Comparison of ENCODE assay signal across 17 cellular contexts in genomic region chr22:40472579-40472978, GRCh38.
DNase-seq lines count a peak whose midpoint lies in the region; ATAC-seq and TF ChIP-seq lines count a peak whose summit lies in the region.
"Had no signal": no experiment of that assay in that cellular context is flagged by ENCODE, and none has a peak within 500 bp of the region (broad histone marks: within the 10 kb centered on the region; RNA-seq: fewer than 3 reads in every experiment).

No MANE protein-coding gene starts in this region.

- BruUV-seq in Caco-2 (replicated peaks; lab: Mats Ljungman, UMichigan) = no TSS peak

- no peaks in the 10 kb centered on the region for H3K79me1 ChIP-seq in mesendoderm (ENCODE audit: low read length)

- H3F3A ChIP-seq in GM23338 (replicated peaks; ENCODE audit: low read depth) (no peaks in the 10 kb centered on the region), smooth muscle cell (ENCODE audit: low read depth) (peaks cover 4% of the 10 kb centered on the region)

- H3K56ac ChIP-seq in mesendoderm (ENCODE audit: low read length) = no peak overlapping the region

- H3K9me3 Mint-ChIP-seq in GM23338 (no peaks in the 10 kb centered on the region), T-cell (no peaks in the 10 kb centered on the region), Caco-2 (ENCODE audit: unreplicated experiment) (no peaks in the 10 kb centered on the region)
- H3K9me3 Mint-ChIP-seq: CD8-positive, alpha-beta T cell; H9 had no signal

- H3K9me2 ChIP-seq in GM23338 (ENCODE audit: insufficient read depth) = no peaks in the 10 kb centered on the region

- H3K36me3 ChIP-seq in GM23338 (ENCODE audit: insufficient read depth) (no peaks in the 10 kb centered on the region), mesendoderm (ENCODE audit: control insufficient read depth, insufficient read depth, low read length) (no peaks in the 10 kb centered on the region), smooth muscle cell (ENCODE audit: low read depth) (no peaks in the 10 kb centered on the region), right lobe of liver (no peaks in the 10 kb centered on the region), Caco-2 (ENCODE audit: control insufficient read depth, insufficient read depth, low read length) (no peaks in the 10 kb centered on the region)
- H3K36me3 ChIP-seq: BE2C had no signal

- H3K36me3 Mint-ChIP-seq in GM23338 (ENCODE audit: low read depth) (no peaks in the 10 kb centered on the region), T-cell (peaks cover 7% of the 10 kb centered on the region), Caco-2 (ENCODE audit: insufficient read depth, unreplicated experiment) (peaks cover 5% of the 10 kb centered on the region)

- no peak overlapping the region for H4K8ac ChIP-seq in mesendoderm (ENCODE audit: low read depth, low read length)

- no peak overlapping the region for H2AFZ ChIP-seq in GM23338
- no peak overlapping the region for H2AFZ ChIP-seq in smooth muscle cell (ENCODE audit: low read depth)

- no peak for TF ChIP-seq CTCF in GM23338 (conservative IDR thresholded peaks at IDR 0.05; ENCODE audit: low read depth in 2 of 2)
- TF ChIP-seq CTCF in smooth muscle cell (IDR thresholded peaks at IDR 0.05; ENCODE audit: borderline replicate concordance, insufficient read depth, poor library complexity, severe bottlenecking) = no peak
- no peak for TF ChIP-seq CTCF in GM20000 (IDR thresholded peaks at IDR 0.05; ENCODE audit: extremely low read depth, missing control alignments)
- no peak for TF ChIP-seq CTCF in right lobe of liver (IDR thresholded peaks at IDR 0.05)
- TF ChIP-seq CTCF in Caco-2 (IDR thresholded peaks at IDR 0.05; ENCODE audit: insufficient read depth in 1 of 2, low read depth in 1 of 2, low read length in 1 of 2, severe bottlenecking in 1 of 2, unreplicated experiment in 1 of 2) = no peak

- H3K4me2 ChIP-seq in GM23338 = 0 out of 2 replicates have a peak overlapping the region, but pooled peaks have one; percentile 14
- no peak overlapping the region for H3K4me2 ChIP-seq in mesendoderm (ENCODE audit: low read length)
- no peak overlapping the region for H3K4me2 ChIP-seq in smooth muscle cell
- H3K4me2 ChIP-seq: A549 had no signal

- no peak overlapping the region for H3K18ac ChIP-seq in mesendoderm (ENCODE audit: low read length)

- no peak overlapping the region for H3K4ac ChIP-seq in mesendoderm (ENCODE audit: low read depth, low read length)

- no peak overlapping the region for H3K23ac ChIP-seq in mesendoderm (ENCODE audit: low read length)

- H2BK5ac ChIP-seq in mesendoderm (ENCODE audit: low read length) = no peak overlapping the region

- WGBS in mesendoderm (ENCODE audit: extremely low coverage, insufficient coverage, low lambda C conversion rate) = 100% methylated on average over 1 of the region's 1 CpG
- 93% methylated on average over 1 of the region's 1 CpG for WGBS in smooth muscle cell (ENCODE audit: low lambda C conversion rate)
- 100% methylated on average over 1 of the region's 1 CpG for WGBS in right lobe of liver (ENCODE audit: insufficient coverage, low coverage, low lambda C conversion rate, missing lambda C conversion rate)

- H3K79me2 ChIP-seq in GM23338 (replicated peaks; ENCODE audit: insufficient read depth) (peaks cover 14% of the 10 kb centered on the region), mesendoderm (ENCODE audit: control insufficient read depth, insufficient read depth, low read length) (no peaks in the 10 kb centered on the region), smooth muscle cell (ENCODE audit: low read depth) (peaks cover 98% of the 10 kb centered on the region)

- H2BK15ac ChIP-seq in mesendoderm (replicated peaks; ENCODE audit: low read depth) = no peak overlapping the region

- no peak overlapping the region for H2AK5ac ChIP-seq in mesendoderm (ENCODE audit: low read length)

- no peak overlapping the region for H3K9ac ChIP-seq in mesendoderm (ENCODE audit: low read length)
- H3K9ac ChIP-seq in smooth muscle cell (ENCODE audit: low read depth) = no peak overlapping the region

- H3K27ac ChIP-seq in GM23338 (ENCODE audit: low read depth) = no peak overlapping the region; the same call in 1 of the 2 replicates
- no peak overlapping the region for H3K27ac ChIP-seq in mesendoderm (ENCODE audit: low read depth, low read length)
- H3K27ac ChIP-seq in smooth muscle cell (ENCODE audit: low read depth) = peak overlapping the region; percentile 10
- H3K27ac ChIP-seq in right lobe of liver = no peak overlapping the region
- H3K27ac ChIP-seq: A549, C4-2B had no signal

- peak; percentile 55 for ATAC-seq in GM23338
- ATAC-seq in T-cell (replicated peaks in 1 of 4) = no peak
- ATAC-seq in right lobe of liver = no peak
- ATAC-seq: A549; CD8-positive, alpha-beta T cell; K562 had no signal

- H3K9me3 ChIP-seq in smooth muscle cell (replicated peaks; ENCODE audit: low read depth) (no peaks in the 10 kb centered on the region), right lobe of liver (no peaks in the 10 kb centered on the region), Caco-2 (no peaks in the 10 kb centered on the region)
- H3K9me3 ChIP-seq: A549, BE2C had no signal

- CTCF ChIA-PET in T-cell (lab: Charles Lee) = no interaction called here
- CTCF ChIA-PET in Caco-2 (lab: Charles Lee) = no interaction called here

- H3K4me1 ChIP-seq in GM23338 (ENCODE audit: insufficient read depth) (peaks cover 26% of the 10 kb centered on the region), mesendoderm (ENCODE audit: control insufficient read depth, low read depth, low read length) (peaks cover 2% of the 10 kb centered on the region), smooth muscle cell (ENCODE audit: low read depth) (no peaks in the 10 kb centered on the region), right lobe of liver (no peaks in the 10 kb centered on the region), Caco-2 (peaks cover 3% of the 10 kb centered on the region; the same call in 1 of the 2 replicates)

- POLR2A ChIA-PET in T-cell (lab: Charles Lee) = interaction anchor here in 1 of 2 donors (0.6 kb wide), 1 partner anchor 1619 kb away, joined by 3 read pairs; no protein-coding TSS in a partner anchor
- POLR2A ChIA-PET in Caco-2 (lab: Charles Lee) = no interaction called here

- H3K4me3 Mint-ChIP-seq in GM23338 (no peak overlapping the region), T-cell (no peak overlapping the region), Caco-2 (ENCODE audit: unreplicated experiment) (no peak overlapping the region)
- H3K4me3 Mint-ChIP-seq: CD8-positive, alpha-beta T cell; H9 had no signal

- H3K27me3 Mint-ChIP-seq in GM23338 (ENCODE audit: insufficient read depth, low read depth, poor library complexity) (no peaks in the 10 kb centered on the region), T-cell (no peaks in the 10 kb centered on the region), Caco-2 (ENCODE audit: insufficient read depth, unreplicated experiment) (no peaks in the 10 kb centered on the region)

- intact Hi-C loops in right lobe of liver (cut with DNase I) = no loop called here
- intact Hi-C loops in Caco-2 (cut with micrococcal nuclease; ENCODE audit: unreplicated experiment) = no loop called here

- TF ChIP-seq POLR2A in right lobe of liver (IDR thresholded peaks at IDR 0.05) = no peak

- H4K20me1 ChIP-seq in GM23338 (replicated peaks; ENCODE audit: insufficient read depth) = no peaks in the 10 kb centered on the region
- peaks cover 82% of the 10 kb centered on the region for H4K20me1 ChIP-seq in smooth muscle cell (ENCODE audit: low read depth)

- peaks cover 33% of the 10 kb centered on the region for H3K4me1 Mint-ChIP-seq in GM23338
- peaks cover 31 to 42% (median 33%) of the 10 kb centered on the region in 3 donors for H3K4me1 Mint-ChIP-seq in T-cell
- H3K4me1 Mint-ChIP-seq in Caco-2 (ENCODE audit: low read depth, unreplicated experiment) = peaks cover 3% of the 10 kb centered on the region

- H2BK120ac ChIP-seq in mesendoderm (ENCODE audit: low read depth, low read length) = no peak overlapping the region

- H4K5ac ChIP-seq in mesendoderm (ENCODE audit: low read length) = no peak overlapping the region

- H3K27ac Mint-ChIP-seq in GM23338 = peak overlapping the region; percentile 78; the same call in 1 of the 2 replicates
- peak overlapping the region; percentile 53 to 85 for H3K27ac Mint-ChIP-seq in T-cell
- H3K27ac Mint-ChIP-seq in Caco-2 (ENCODE audit: unreplicated experiment) = no peak overlapping the region
- H3K27ac Mint-ChIP-seq: CD8-positive, alpha-beta T cell had no signal

- no peak for DNase-seq in GM23338 (ENCODE audit: low spot score)
- DNase-seq in T-cell = no peak
- peak; percentile 63 for DNase-seq in mesendoderm
- no peak for DNase-seq in smooth muscle cell (lab: John Stamatoyannopoulos, UW; ENCODE audit: unreplicated experiment)
- no peak for DNase-seq in GM20000 (ENCODE audit: low spot score)
- DNase-seq in right lobe of liver = no peak
- DNase-seq in Caco-2 = no peak
- DNase-seq: BE2C; CD8-positive, alpha-beta T cell; COR-L47; DND-41; GF-D8; GOT3; H9 had no signal

- no peaks in the 10 kb centered on the region for H3K27me3 ChIP-seq in GM23338 (ENCODE audit: insufficient read depth)
- H3K27me3 ChIP-seq in mesendoderm (ENCODE audit: insufficient read depth, low read length, poor library complexity) = no peaks in the 10 kb centered on the region
- H3K27me3 ChIP-seq in smooth muscle cell (ENCODE audit: low read depth) = no peaks in the 10 kb centered on the region
- no peaks in the 10 kb centered on the region for H3K27me3 ChIP-seq in right lobe of liver
- no peaks in the 10 kb centered on the region for H3K27me3 ChIP-seq in Caco-2 (replicated peaks; ENCODE audit: control insufficient read depth, insufficient read depth, low read length)
- H3K27me3 ChIP-seq: BE2C had no signal

- H3K4me3 ChIP-seq in GM23338 (no peak overlapping the region), mesendoderm (ENCODE audit: low read length) (no peak overlapping the region), smooth muscle cell (no peak overlapping the region), right lobe of liver (no peak overlapping the region), Caco-2 (ENCODE audit: low read depth, low read length) (no peak overlapping the region)
- H3K4me3 ChIP-seq: A549, K562 had no signal

TF ChIP-seq in GM23338, 12 proteins besides CTCF, POLR2A, EP300 and RAD21 (continues in another document):
- no peak for TF ChIP-seq EZH2phosphoT487 (IDR thresholded peaks at IDR 0.05; ENCODE audit: unreplicated experiment)
- TF ChIP-seq ZNF331 (CRISPR knock-in tag; IDR thresholded peaks at IDR 0.05; ENCODE audit: low read depth) = no peak
- TF ChIP-seq, protein P1, sequence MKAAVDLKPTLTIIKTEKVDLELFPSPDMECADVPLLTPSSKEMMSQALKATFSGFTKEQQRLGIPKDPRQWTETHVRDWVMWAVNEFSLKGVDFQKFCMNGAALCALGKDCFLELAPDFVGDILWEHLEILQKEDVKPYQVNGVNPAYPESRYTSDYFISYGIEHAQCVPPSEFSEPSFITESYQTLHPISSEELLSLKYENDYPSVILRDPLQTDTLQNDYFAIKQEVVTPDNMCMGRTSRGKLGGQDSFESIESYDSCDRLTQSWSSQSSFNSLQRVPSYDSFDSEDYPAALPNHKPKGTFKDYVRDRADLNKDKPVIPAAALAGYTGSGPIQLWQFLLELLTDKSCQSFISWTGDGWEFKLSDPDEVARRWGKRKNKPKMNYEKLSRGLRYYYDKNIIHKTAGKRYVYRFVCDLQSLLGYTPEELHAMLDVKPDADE (IDR thresholded peaks at IDR 0.05) = no peak
- TF ChIP-seq CREB1 (CRISPR knock-in tag; IDR thresholded peaks at IDR 0.05; ENCODE audit: low read depth) = no peak
- TF ChIP-seq NANOG (IDR thresholded peaks at IDR 0.05; ENCODE audit: borderline replicate concordance) = no peak
